In the genomic region with DNA sequence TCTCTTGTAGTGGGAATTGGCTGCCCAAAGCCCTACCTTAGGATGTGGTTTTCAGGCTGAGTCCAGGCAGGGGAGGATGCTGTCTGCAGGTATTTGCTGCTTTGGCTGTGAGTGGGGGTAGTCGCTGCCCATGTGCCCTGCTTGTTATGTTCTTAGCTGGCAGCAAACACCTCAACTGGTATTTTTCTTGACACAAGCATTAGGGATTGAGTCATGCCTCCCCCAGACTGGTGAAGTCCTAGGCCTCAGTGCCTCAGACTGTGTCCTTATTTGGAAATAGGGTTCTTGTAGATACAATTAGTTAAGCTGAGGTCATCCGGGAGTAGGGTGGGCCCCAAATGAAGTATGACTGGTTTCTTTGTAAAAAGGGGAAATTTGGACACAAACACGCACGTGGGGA, we compare ENCODE assay signal across 29 cellular contexts.
DNase-seq lines count a peak whose midpoint lies in the region; TF ChIP-seq lines count a peak whose summit lies in the region.
"Had no signal": no experiment of that assay in that cellular context is flagged by ENCODE, and none has a peak within 500 bp of the region (broad histone marks: within the 10 kb centered on the region; RNA-seq: fewer than 3 reads in every experiment).

No MANE protein-coding gene starts in this region.

- peak overlapping the region; percentile 64 for H3K27ac Mint-ChIP-seq in nephron progenitor cell
- H3K27ac Mint-ChIP-seq: activated CD4-positive, alpha-beta memory T cell treated with anti-CD3 and anti-CD28 coated beads, Interleukin-2, amount 10 ng/mL, durations not matched to agents 7 days and 5 days; activated naive CD8-positive, alpha-beta T cell; activated T-helper 17 cell treated with anti-CD3 and anti-CD28 coated beads, Interleukin-2, amount 50 U/mL, for 72 hours; CD4-positive, alpha-beta T cell; GM23338; HFFc6 had no signal

- in situ Hi-C loops in Caki2 (cut with HindIII; ENCODE audit: low pct_unique_long_range_greater_than_20kb, low sequenced_read_pairs), result no loop called here

- no peak overlapping the region for H3K4me3 Mint-ChIP-seq in nephron progenitor cell
- H3K4me3 Mint-ChIP-seq: activated CD4-positive, alpha-beta memory T cell treated with anti-CD3 and anti-CD28 coated beads, Interleukin-2, amount 10 ng/mL, durations not matched to agents 7 days and 5 days; activated naive CD8-positive, alpha-beta T cell; activated T-helper 17 cell treated with anti-CD3 and anti-CD28 coated beads, Interleukin-2, amount 50 U/mL, for 72 hours; CD4-positive, alpha-beta T cell; GM23338; HFFc6 had no signal

- TF ChIP-seq CTCF in epithelial cell of esophagus (IDR thresholded peaks at IDR 0.05; ENCODE audit: insufficient read depth, low read depth, low read length, missing control alignments), result no peak
- TF ChIP-seq CTCF in nephron progenitor cell (IDR thresholded peaks at IDR 0.05), result no peak

- peaks cover 6% of the 10 kb centered on the region for H3K27me3 Mint-ChIP-seq in nephron progenitor cell (ENCODE audit: low read depth, poor library complexity)
- H3K27me3 Mint-ChIP-seq: activated CD4-positive, alpha-beta memory T cell treated with anti-CD3 and anti-CD28 coated beads, Interleukin-2, amount 10 ng/mL, durations not matched to agents 7 days and 5 days; activated naive CD8-positive, alpha-beta T cell; activated T-helper 17 cell treated with anti-CD3 and anti-CD28 coated beads, Interleukin-2, amount 50 U/mL, for 72 hours; CD4-positive, alpha-beta T cell had no signal

- DNase-seq in Caki2 (ENCODE audit: low read depth) (peak; percentile 54), RPMI7951 (ENCODE audit: low read depth) (peak; percentile 72), epithelial cell of esophagus (ENCODE audit: low read depth) (peak; percentile 80), nephron progenitor cell (no peak), hepatic stellate cell (ENCODE audit: low spot score) (no peak), HK-2 (ENCODE audit: unreplicated experiment) (no peak), NCI-H2171 (lab: John Stamatoyannopoulos, UW) (no peak), DMS79 treated with DMSO at 0.1 percent for 48 hours (lab: John Stamatoyannopoulos, UW) (no peak)
- DNase-seq: activated CD4-positive, alpha-beta memory T cell treated with anti-CD3 and anti-CD28 coated beads, Interleukin-2, amount 10 ng/mL, durations not matched to agents 7 days and 5 days; AML-193; CD4-positive, alpha-beta T cell; dermis blood vessel endothelial cell; HFFc6; KG1; left cardiac atrium; NCI-H1436 treated with DMSO at 0.1 percent for 48 hours; NCI-H2107; NCI-H524; PC-9; stimulated activated naive CD8-positive, alpha-beta T cell treated with anti-CD3 and anti-CD28 coated beads, Interleukin-15, Interleukin-2, amounts not matched to agents 100 U/mL and 50 U/mL, for 24 hours; T-helper 1 cell; uterus had no signal

- H3K9me3 Mint-ChIP-seq in nephron progenitor cell, result no peaks in the 10 kb centered on the region
- H3K9me3 Mint-ChIP-seq: GM23338 had no signal

- peaks cover 28% of the 10 kb centered on the region for H3K4me1 Mint-ChIP-seq in nephron progenitor cell
- H3K4me1 Mint-ChIP-seq: activated CD4-positive, alpha-beta memory T cell treated with anti-CD3 and anti-CD28 coated beads, Interleukin-2, amount 10 ng/mL, durations not matched to agents 7 days and 5 days; activated T-helper 17 cell treated with anti-CD3 and anti-CD28 coated beads, Interleukin-2, amount 50 U/mL, for 72 hours had no signal

- H3K36me3 Mint-ChIP-seq in nephron progenitor cell (ENCODE audit: low read depth), result no peaks in the 10 kb centered on the region
- H3K36me3 Mint-ChIP-seq: activated naive CD8-positive, alpha-beta T cell had no signal

- H3K4me3 ChIP-seq in epithelial cell of esophagus (ENCODE audit: low read length), result no peak overlapping the region
- H3K4me3 ChIP-seq: ascending aorta, GM23338, PC-9, prostate gland, SJSA1, thoracic aorta, uterus had no signal

Comparison
In these comparisons a context has a peak if more than half of its experiments do, and no peak if none do; other contexts are left out.
1. DNase-seq: peak in Caki2 (single experiment), RPMI7951 (single experiment) and epithelial cell of esophagus (single experiment); none in nephron progenitor cell (single experiment), hepatic stellate cell (single experiment), HK-2 (single experiment), NCI-H2171 (single experiment) and DMS79 treated with DMSO at 0.1 percent for 48 hours (single experiment).